In genomic region chr2:168894101-168894500, GRCh38 we compare ENCODE assay signal across 43 cellular contexts. TPM values are rescaled to one million over a fixed set of nuclear protein-coding genes. Genes with fewer than 3 reads are reported as not detected.
"Had no signal": no experiment of that assay in that cellular context is flagged by ENCODE, and none has a peak within 500 bp of the region (broad histone marks: within the 10 kb centered on the region; RNA-seq: fewer than 3 reads in every experiment).

No MANE protein-coding gene starts in this region.

- H3K27me3 ChIP-seq: adrenal gland, ascending aorta, body of pancreas, brain microvascular endothelial cell, breast epithelium, cardiac muscle cell had no signal

- H3K36me3 Mint-ChIP-seq: activated naive CD4-positive, alpha-beta T cell treated with anti-CD3 and anti-CD28 coated beads, Interleukin-2, amount 50 U/mL, for 24 hours; activated naive CD8-positive, alpha-beta T cell; activated naive CD8-positive, alpha-beta T cell treated with anti-CD3 and anti-CD28 coated beads, Interleukin-2, amount 10 ng/mL, durations not matched to agents 7 days and 5 days; brain had no signal

- H3K9me3 ChIP-seq: adrenal gland, ascending aorta, body of pancreas, breast epithelium had no signal

- H3K4me3 Mint-ChIP-seq: activated naive CD4-positive, alpha-beta T cell treated with anti-CD3 and anti-CD28 coated beads for 36 hours; activated naive CD4-positive, alpha-beta T cell treated with anti-CD3 and anti-CD28 coated beads, Interleukin-2, amount 10 ng/mL, durations not matched to agents 7 days and 5 days; activated naive CD4-positive, alpha-beta T cell treated with anti-CD3 and anti-CD28 coated beads, Interleukin-2, amount 50 U/mL, for 24 hours; activated naive CD8-positive, alpha-beta T cell; activated naive CD8-positive, alpha-beta T cell treated with anti-CD3 and anti-CD28 coated beads for 36 hours; activated naive CD8-positive, alpha-beta T cell treated with anti-CD3 and anti-CD28 coated beads, Interleukin-2, amount 10 ng/mL, durations not matched to agents 7 days and 5 days; activated naive CD8-positive, alpha-beta T cell treated with anti-CD3 and anti-CD28 coated beads, Interleukin-2, amount 50 U/mL, for 24 hours; activated T-cell treated with anti-CD3 and anti-CD28 coated beads, Interleukin-2, amount 50 U/mL, for 24 hours; activated T-cell treated with anti-CD3 and anti-CD28 coated beads, Interleukin-2, amount 50 U/mL, for 4 hours; activated T-cell treated with anti-CD3 and anti-CD28 coated beads, Interleukin-2, amount 50 U/mL, for 72 hours; activated T-helper 1 cell treated with anti-CD3 and anti-CD28 coated beads, Interleukin-12 subunit alpha, Interleukin-12 subunit beta, Interleukin-2, Interleukin-4 antibody, amounts not matched to agents 30 ng/mL and 10 ng/mL and 1 ng/mL, durations not matched to agents 14 hours and 24 hours and 36 hours; activated T-helper 17 cell treated with anti-CD3 and anti-CD28 coated beads, Interleukin-2, amount 50 U/mL, for 72 hours; brain; central memory CD8-positive, alpha-beta T cell had no signal

- H3K4me1 ChIP-seq: breast epithelium had no signal

- H3K27ac Mint-ChIP-seq: activated naive CD4-positive, alpha-beta T cell treated with anti-CD3 and anti-CD28 coated beads for 36 hours; activated naive CD4-positive, alpha-beta T cell treated with anti-CD3 and anti-CD28 coated beads, Interleukin-2, amount 10 ng/mL, durations not matched to agents 7 days and 5 days; activated naive CD4-positive, alpha-beta T cell treated with anti-CD3 and anti-CD28 coated beads, Interleukin-2, amount 50 U/mL, for 24 hours; activated naive CD4-positive, alpha-beta T cell treated with anti-CD3 and anti-CD28 coated beads, Interleukin-2, amount 50 U/mL, for 72 hours; activated naive CD8-positive, alpha-beta T cell; activated naive CD8-positive, alpha-beta T cell treated with anti-CD3 and anti-CD28 coated beads for 36 hours; activated naive CD8-positive, alpha-beta T cell treated with anti-CD3 and anti-CD28 coated beads, Interleukin-2, amount 10 ng/mL, durations not matched to agents 7 days and 5 days; activated naive CD8-positive, alpha-beta T cell treated with anti-CD3 and anti-CD28 coated beads, Interleukin-2, amount 50 U/mL, for 24 hours; activated T-cell treated with anti-CD3 and anti-CD28 coated beads, Interleukin-2, amount 50 U/mL, for 24 hours; activated T-cell treated with anti-CD3 and anti-CD28 coated beads, Interleukin-2, amount 50 U/mL, for 72 hours; activated T-helper 1 cell treated with anti-CD3 and anti-CD28 coated beads, Interleukin-12 subunit alpha, Interleukin-12 subunit beta, Interleukin-2, Interleukin-4 antibody, amounts not matched to agents 30 ng/mL and 10 ng/mL and 1 ng/mL, durations not matched to agents 14 hours and 24 hours and 36 hours; activated T-helper 17 cell treated with anti-CD3 and anti-CD28 coated beads, Interleukin-2, amount 50 U/mL, for 72 hours; activated T-helper 2 cell treated with anti-CD3 and anti-CD28 coated beads, Interferon-gamma antibody, Interleukin-2, Interleukin-4, amounts not matched to agents 10 μg/mL and 5 μg/mL and 100 μg/mL, durations not matched to agents 14 hours and 24 hours and 36 hours; brain had no signal

- ATAC-seq: activated naive CD4-positive, alpha-beta T cell treated with anti-CD3 and anti-CD28 coated beads, Interleukin-2, amount 50 U/mL, for 72 hours; activated naive CD8-positive, alpha-beta T cell treated with anti-CD3 and anti-CD28 coated beads, Interleukin-2, amount 50 U/mL, for 24 hours; activated T-cell treated with anti-CD3 and anti-CD28 coated beads, Interleukin-2, amount 50 U/mL, for 4 hours; activated T-cell treated with anti-CD3 and anti-CD28 coated beads, Interleukin-2, amount 50 U/mL, for 72 hours; activated T-helper 17 cell treated with anti-CD3 and anti-CD28 coated beads, Interleukin-2, amount 50 U/mL, for 72 hours; body of pancreas had no signal

- FAIRE-seq: astrocyte, bronchial epithelial cell had no signal

- H3K9me3 Mint-ChIP-seq: activated naive CD4-positive, alpha-beta T cell treated with anti-CD3 and anti-CD28 coated beads for 36 hours; activated naive CD4-positive, alpha-beta T cell treated with anti-CD3 and anti-CD28 coated beads, Interleukin-2, amount 10 ng/mL, durations not matched to agents 7 days and 5 days; activated naive CD4-positive, alpha-beta T cell treated with anti-CD3 and anti-CD28 coated beads, Interleukin-2, amount 50 U/mL, for 24 hours; activated naive CD4-positive, alpha-beta T cell treated with anti-CD3 and anti-CD28 coated beads, Interleukin-2, amount 50 U/mL, for 72 hours; activated naive CD8-positive, alpha-beta T cell treated with anti-CD3 and anti-CD28 coated beads for 36 hours; activated naive CD8-positive, alpha-beta T cell treated with anti-CD3 and anti-CD28 coated beads, Interleukin-2, amount 10 ng/mL, durations not matched to agents 7 days and 5 days; activated naive CD8-positive, alpha-beta T cell treated with anti-CD3 and anti-CD28 coated beads, Interleukin-2, amount 50 U/mL, for 24 hours; activated T-cell treated with anti-CD3 and anti-CD28 coated beads, Interleukin-2, amount 50 U/mL, for 24 hours; activated T-cell treated with anti-CD3 and anti-CD28 coated beads, Interleukin-2, amount 50 U/mL, for 4 hours; activated T-cell treated with anti-CD3 and anti-CD28 coated beads, Interleukin-2, amount 50 U/mL, for 72 hours; activated T-helper 1 cell treated with anti-CD3 and anti-CD28 coated beads, Interleukin-12 subunit alpha, Interleukin-12 subunit beta, Interleukin-2, Interleukin-4 antibody, amounts not matched to agents 30 ng/mL and 10 ng/mL and 1 ng/mL, durations not matched to agents 14 hours and 24 hours and 36 hours; activated T-helper 17 cell treated with anti-CD3 and anti-CD28 coated beads, Interleukin-2, amount 50 U/mL, for 72 hours; activated T-helper 2 cell treated with anti-CD3 and anti-CD28 coated beads, Interferon-gamma antibody, Interleukin-2, Interleukin-4, amounts not matched to agents 10 μg/mL and 5 μg/mL and 100 μg/mL, durations not matched to agents 14 hours and 24 hours and 36 hours; brain; central memory CD8-positive, alpha-beta T cell had no signal

- H3K4me3 ChIP-seq: adrenal gland, ascending aorta, body of pancreas, breast epithelium, cardiac muscle cell had no signal

- H3K36me3 ChIP-seq: adrenal gland, ascending aorta, brain microvascular endothelial cell, breast epithelium, cardiac muscle cell had no signal

- H3K27ac ChIP-seq: adrenal gland, ascending aorta, body of pancreas, brain microvascular endothelial cell, breast epithelium, cardiac muscle cell had no signal

- DNase-seq: activated effector memory CD4-positive, alpha-beta T cell treated with anti-CD3 and anti-CD28 coated beads, Interleukin-2, amount 50 U/mL, for 16 hours; activated effector memory CD4-positive, alpha-beta T cell treated with Interleukin-2 at 50 U/mL for 16 hours; activated gamma-delta T cell; activated gamma-delta T cell treated with Interleukin-2 at 50 U/mL for 16 hours; activated naive CD4-positive, alpha-beta T cell; activated naive CD4-positive, alpha-beta T cell treated with anti-CD3 and anti-CD28 coated beads for 36 hours; activated naive CD4-positive, alpha-beta T cell treated with anti-CD3 and anti-CD28 coated beads, Interleukin-2, amount 10 ng/mL, durations not matched to agents 7 days and 5 days; activated naive CD4-positive, alpha-beta T cell treated with anti-CD3 and anti-CD28 coated beads, Interleukin-2, amount 50 U/mL, for 16 hours; activated naive CD4-positive, alpha-beta T cell treated with Interleukin-2 at 50 U/mL for 16 hours; activated naive CD8-positive, alpha-beta T cell treated with anti-CD3 and anti-CD28 coated beads for 36 hours; activated naive CD8-positive, alpha-beta T cell treated with anti-CD3 and anti-CD28 coated beads, Interleukin-2, amount 10 ng/mL, durations not matched to agents 7 days and 5 days; activated naive CD8-positive, alpha-beta T cell treated with anti-CD3 and anti-CD28 coated beads, Interleukin-2, amount 50 U/mL, for 24 hours; activated T-cell treated with anti-CD3 and anti-CD28 coated beads, Interleukin-2, amount 50 U/mL, for 1 hour; activated T-cell treated with anti-CD3 and anti-CD28 coated beads, Interleukin-2, amount 50 U/mL, for 24 hours; activated T-cell treated with anti-CD3 and anti-CD28 coated beads, Interleukin-2, amount 50 U/mL, for 4 hours; activated T-cell treated with anti-CD3 and anti-CD28 coated beads, Interleukin-2, amount 50 U/mL, for 48 hours; activated T-cell treated with anti-CD3 and anti-CD28 coated beads, Interleukin-2, amount 50 U/mL, for 72 hours; adrenal gland; amniotic stem cell; amygdala; anterior cingulate cortex; aorta; body of pancreas; brain microvascular endothelial cell; caudate nucleus; central memory CD4-positive, alpha-beta T cell; cerebellar nuclear complex had no signal

- H3K4me1 Mint-ChIP-seq: activated T-helper 17 cell treated with anti-CD3 and anti-CD28 coated beads, Interleukin-2, amount 50 U/mL, for 72 hours had no signal

RNA-seq across cellular contexts. Expression of gene SPC25, which starts 3.9 kb away (rescaled TPM):
- total RNA-seq: ascending aorta, body of pancreas, bronchial epithelial cell had no signal

RNA-seq across cellular contexts. Expression of gene G6PC2, which starts 7.0 kb away (rescaled TPM):
- total RNA-seq: activated naive CD4-positive, alpha-beta T cell treated with anti-CD3 and anti-CD28 coated beads for 36 hours; activated naive CD4-positive, alpha-beta T cell treated with anti-CD3 and anti-CD28 coated beads, Interleukin-2, amount 50 U/mL, for 72 hours; activated naive CD8-positive, alpha-beta T cell treated with anti-CD3 and anti-CD28 coated beads for 36 hours; activated naive CD8-positive, alpha-beta T cell treated with anti-CD3 and anti-CD28 coated beads, Interleukin-2, amount 10 ng/mL, durations not matched to agents 7 days and 5 days; activated T-cell treated with anti-CD3 and anti-CD28 coated beads, Interleukin-2, amount 50 U/mL, for 4 hours; activated T-cell treated with anti-CD3 and anti-CD28 coated beads, Interleukin-2, amount 50 U/mL, for 72 hours; activated T-helper 1 cell treated with anti-CD3 and anti-CD28 coated beads, Interleukin-12 subunit alpha, Interleukin-12 subunit beta, Interleukin-2, Interleukin-4 antibody, amounts not matched to agents 30 ng/mL and 10 ng/mL and 1 ng/mL, durations not matched to agents 14 hours and 24 hours and 36 hours; activated T-helper 17 cell treated with anti-CD3 and anti-CD28 coated beads, Interleukin-2, amount 50 U/mL, for 72 hours; activated T-helper 2 cell treated with anti-CD3 and anti-CD28 coated beads, Interferon-gamma antibody, Interleukin-2, Interleukin-4, amounts not matched to agents 10 μg/mL and 5 μg/mL and 100 μg/mL, durations not matched to agents 14 hours and 24 hours and 36 hours; adrenal gland; ascending aorta; astrocyte; breast epithelium; bronchial epithelial cell; cardiac muscle cell; cardiac septum; cerebellum; chondrocyte had no signal
- polyA plus RNA-seq: aorta, cardiac muscle cell had no signal
